In the genomic region with DNA sequence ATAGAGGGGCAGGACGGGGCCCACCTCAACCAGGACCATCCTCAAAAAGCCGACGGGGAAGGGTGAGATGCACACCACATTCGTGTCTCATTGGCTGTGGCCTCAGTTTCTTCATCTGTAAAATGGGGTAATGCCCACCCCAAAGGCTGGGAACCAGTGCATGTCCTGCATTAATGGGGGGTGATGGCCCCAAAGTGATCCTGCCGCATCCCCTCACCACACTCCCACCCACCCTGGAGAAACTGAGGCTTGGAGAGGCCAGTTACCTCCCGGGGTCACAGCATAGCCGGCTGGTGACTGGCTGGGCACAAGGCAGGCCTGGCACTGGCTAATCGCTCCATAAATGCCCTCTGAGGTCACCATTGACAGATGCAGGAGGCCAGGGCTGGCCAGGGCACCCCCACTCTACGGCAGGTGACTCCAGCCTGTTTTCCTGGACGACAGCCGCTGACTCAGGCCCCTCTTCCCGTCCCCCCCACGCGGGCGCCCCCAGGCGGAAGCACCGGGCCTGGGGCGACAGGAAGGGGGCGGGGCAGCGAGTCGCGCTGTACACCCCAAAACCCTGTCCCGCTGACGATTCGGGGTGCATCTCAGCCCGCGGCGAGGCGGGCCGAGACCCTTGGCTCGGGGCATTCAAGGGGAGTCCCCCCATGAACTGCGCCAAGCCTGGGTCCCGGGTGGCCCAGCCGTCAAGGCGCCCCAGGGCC, we compare ENCODE assay signal across 8 cellular contexts. TPM values are rescaled to one million over a fixed set of nuclear protein-coding genes. Genes with fewer than 3 reads are reported as not detected.
DNase-seq lines count a peak whose midpoint lies in the region; ATAC-seq and TF ChIP-seq lines count a peak whose summit lies in the region.

No MANE protein-coding gene starts in this region.

- H3K4me3 ChIP-seq in effector memory CD4-positive, alpha-beta T cell (ENCODE audit: insufficient read depth, low read depth, low read length, poor library complexity, severe bottlenecking) = peak overlapping the region; percentile 62
- H3K4me3 ChIP-seq in mononuclear cell (ENCODE audit: low read length) = peak overlapping the region; percentile 52
- H3K4me3 ChIP-seq in thoracic aorta = peak overlapping the region; percentile 99

- DNase-seq in activated CD4-positive, alpha-beta T cell treated with anti-CD3 and anti-CD28 coated beads, Interleukin-2, amount 10 ng/mL, durations not matched to agents 24 days and 14 days = peak; percentile 93
- peak; percentile 69 to 74 (median 73) for DNase-seq in effector memory CD4-positive, alpha-beta T cell
- DNase-seq in thoracic aorta (ENCODE audit: low spot score) (no peak), foreskin melanocyte (no peak), posterior cingulate gyrus (no peak)

- intact Hi-C loops in activated CD4-positive, alpha-beta T cell treated with anti-CD3 and anti-CD28 coated beads, Interleukin-2, amount 10 ng/mL, durations not matched to agents 24 days and 14 days (cut with micrococcal nuclease) = loop anchor here (1.0 to 2.0 kb wide), 2 partner anchors 227 to 451 kb away; a partner anchor contains a TSS
- intact Hi-C loops in posterior cingulate gyrus (cut with DNase I) = no loop called here

- no peak for TF ChIP-seq CTCF in thoracic aorta (IDR thresholded peaks at IDR 0.05)

- H3K27me3 Mint-ChIP-seq in activated CD4-positive, alpha-beta T cell treated with anti-CD3 and anti-CD28 coated beads, Interleukin-2, amount 10 ng/mL, durations not matched to agents 24 days and 14 days = no peaks in the 10 kb centered on the region

- H3K4me1 Mint-ChIP-seq in activated CD4-positive, alpha-beta T cell treated with anti-CD3 and anti-CD28 coated beads, Interleukin-2, amount 10 ng/mL, durations not matched to agents 24 days and 14 days = peaks cover 12% of the 10 kb centered on the region

- H3K9me3 Mint-ChIP-seq in activated CD4-positive, alpha-beta T cell treated with anti-CD3 and anti-CD28 coated beads, Interleukin-2, amount 10 ng/mL, durations not matched to agents 24 days and 14 days = no peaks in the 10 kb centered on the region

- TF ChIP-seq RAD21 in Ishikawa (IDR thresholded peaks at IDR 0.05; ENCODE audit: low read depth) = no peak

- peak overlapping the region; percentile 62 for H3K27ac Mint-ChIP-seq in activated CD4-positive, alpha-beta T cell treated with anti-CD3 and anti-CD28 coated beads, Interleukin-2, amount 10 ng/mL, durations not matched to agents 24 days and 14 days

- H3K4me3 Mint-ChIP-seq in activated CD4-positive, alpha-beta T cell treated with anti-CD3 and anti-CD28 coated beads, Interleukin-2, amount 10 ng/mL, durations not matched to agents 24 days and 14 days = peak overlapping the region; percentile 82

- H3K36me3 Mint-ChIP-seq in activated CD4-positive, alpha-beta T cell treated with anti-CD3 and anti-CD28 coated beads, Interleukin-2, amount 10 ng/mL, durations not matched to agents 24 days and 14 days (ENCODE audit: low read depth) = peaks cover 20% of the 10 kb centered on the region

- no peaks in the 10 kb centered on the region for H3K9me3 ChIP-seq in effector memory CD4-positive, alpha-beta T cell (ENCODE audit: control insufficient read depth, low read length)
- no peaks in the 10 kb centered on the region for H3K9me3 ChIP-seq in mononuclear cell (ENCODE audit: low read depth, low read length)
- H3K9me3 ChIP-seq in thoracic aorta = no peaks in the 10 kb centered on the region

- ATAC-seq in GM18861 (IDR thresholded peaks at IDR 0.05; ENCODE audit: unreplicated experiment) (peak; percentile 4), thoracic aorta (ENCODE audit: insufficient number of reproducible peaks, low FRiP score, low read depth) (no peak)

- H3K27ac ChIP-seq in effector memory CD4-positive, alpha-beta T cell (ENCODE audit: insufficient read depth, low read length, poor library complexity, severe bottlenecking) = peak overlapping the region; percentile 90
- peak overlapping the region; percentile 100 for H3K27ac ChIP-seq in thoracic aorta

- H3K27me3 ChIP-seq in effector memory CD4-positive, alpha-beta T cell (replicated peaks; ENCODE audit: control insufficient read depth, insufficient read depth, low read length, poor library complexity, severe bottlenecking) = no peaks in the 10 kb centered on the region
- H3K27me3 ChIP-seq in mononuclear cell (ENCODE audit: insufficient read depth, low read length) (no peaks in the 10 kb centered on the region), thoracic aorta (replicated peaks; ENCODE audit: insufficient read depth) (no peaks in the 10 kb centered on the region)

- no peak for TF ChIP-seq EP300 in Ishikawa (IDR thresholded peaks at IDR 0.05; ENCODE audit: borderline replicate concordance)

- H3K4me1 ChIP-seq in effector memory CD4-positive, alpha-beta T cell (ENCODE audit: control insufficient read depth, insufficient read depth, low read length, poor library complexity, severe bottlenecking) = peaks cover 38% of the 10 kb centered on the region
- H3K4me1 ChIP-seq in mononuclear cell (ENCODE audit: insufficient read depth, low read length) = peaks cover 38% of the 10 kb centered on the region
- peaks cover 28 to 56% of the 10 kb centered on the region in 2 donors for H3K4me1 ChIP-seq in thoracic aorta (ENCODE audit: control insufficient read depth in 1 of 2, low read depth in 2 of 2)

- H3K36me3 ChIP-seq in effector memory CD4-positive, alpha-beta T cell (ENCODE audit: control insufficient read depth, insufficient read depth, low read length) = no peaks in the 10 kb centered on the region
- no peaks in the 10 kb centered on the region for H3K36me3 ChIP-seq in thoracic aorta

TF ChIP-seq in Ishikawa, 13 proteins besides CTCF, POLR2A, EP300 and RAD21:
- TF ChIP-seq, protein P1, sequence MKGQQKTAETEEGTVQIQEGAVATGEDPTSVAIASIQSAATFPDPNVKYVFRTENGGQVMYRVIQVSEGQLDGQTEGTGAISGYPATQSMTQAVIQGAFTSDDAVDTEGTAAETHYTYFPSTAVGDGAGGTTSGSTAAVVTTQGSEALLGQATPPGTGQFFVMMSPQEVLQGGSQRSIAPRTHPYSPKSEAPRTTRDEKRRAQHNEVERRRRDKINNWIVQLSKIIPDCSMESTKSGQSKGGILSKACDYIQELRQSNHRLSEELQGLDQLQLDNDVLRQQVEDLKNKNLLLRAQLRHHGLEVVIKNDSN (IDR thresholded peaks at IDR 0.05) = no peak
- TF ChIP-seq FOXM1 (IDR thresholded peaks at IDR 0.05; ENCODE audit: borderline replicate concordance, low read depth) = no peak
- TF ChIP-seq NFIC (IDR thresholded peaks at IDR 0.05) = no peak
- TF ChIP-seq ZBTB7A (IDR thresholded peaks at IDR 0.05; ENCODE audit: low read depth) = peak; percentile 69
- no peak for TF ChIP-seq EGR1 (IDR thresholded peaks at IDR 0.05)
- TF ChIP-seq, protein P2, sequence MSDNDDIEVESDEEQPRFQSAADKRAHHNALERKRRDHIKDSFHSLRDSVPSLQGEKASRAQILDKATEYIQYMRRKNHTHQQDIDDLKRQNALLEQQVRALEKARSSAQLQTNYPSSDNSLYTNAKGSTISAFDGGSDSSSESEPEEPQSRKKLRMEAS (IDR thresholded peaks at IDR 0.05) = no peak; the same call in 1 of the 2 replicates
- TF ChIP-seq CREB1 (IDR thresholded peaks at IDR 0.05; ENCODE audit: low read depth) = peak; percentile 40; the same call in 1 of the 2 replicates
- TF ChIP-seq, protein P3, sequence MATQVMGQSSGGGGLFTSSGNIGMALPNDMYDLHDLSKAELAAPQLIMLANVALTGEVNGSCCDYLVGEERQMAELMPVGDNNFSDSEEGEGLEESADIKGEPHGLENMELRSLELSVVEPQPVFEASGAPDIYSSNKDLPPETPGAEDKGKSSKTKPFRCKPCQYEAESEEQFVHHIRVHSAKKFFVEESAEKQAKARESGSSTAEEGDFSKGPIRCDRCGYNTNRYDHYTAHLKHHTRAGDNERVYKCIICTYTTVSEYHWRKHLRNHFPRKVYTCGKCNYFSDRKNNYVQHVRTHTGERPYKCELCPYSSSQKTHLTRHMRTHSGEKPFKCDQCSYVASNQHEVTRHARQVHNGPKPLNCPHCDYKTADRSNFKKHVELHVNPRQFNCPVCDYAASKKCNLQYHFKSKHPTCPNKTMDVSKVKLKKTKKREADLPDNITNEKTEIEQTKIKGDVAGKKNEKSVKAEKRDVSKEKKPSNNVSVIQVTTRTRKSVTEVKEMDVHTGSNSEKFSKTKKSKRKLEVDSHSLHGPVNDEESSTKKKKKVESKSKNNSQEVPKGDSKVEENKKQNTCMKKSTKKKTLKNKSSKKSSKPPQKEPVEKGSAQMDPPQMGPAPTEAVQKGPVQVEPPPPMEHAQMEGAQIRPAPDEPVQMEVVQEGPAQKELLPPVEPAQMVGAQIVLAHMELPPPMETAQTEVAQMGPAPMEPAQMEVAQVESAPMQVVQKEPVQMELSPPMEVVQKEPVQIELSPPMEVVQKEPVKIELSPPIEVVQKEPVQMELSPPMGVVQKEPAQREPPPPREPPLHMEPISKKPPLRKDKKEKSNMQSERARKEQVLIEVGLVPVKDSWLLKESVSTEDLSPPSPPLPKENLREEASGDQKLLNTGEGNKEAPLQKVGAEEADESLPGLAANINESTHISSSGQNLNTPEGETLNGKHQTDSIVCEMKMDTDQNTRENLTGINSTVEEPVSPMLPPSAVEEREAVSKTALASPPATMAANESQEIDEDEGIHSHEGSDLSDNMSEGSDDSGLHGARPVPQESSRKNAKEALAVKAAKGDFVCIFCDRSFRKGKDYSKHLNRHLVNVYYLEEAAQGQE (IDR thresholded peaks at IDR 0.05; ENCODE audit: low read depth) = no peak
- TF ChIP-seq TAF1 (IDR thresholded peaks at IDR 0.05; ENCODE audit: low read depth) = no peak

RNA-seq across cellular contexts. Expression of a gene that starts 0.5 kb away (rescaled TPM):
- 72.3 and 82.4 TPM in 2 replicates for total RNA-seq in activated CD4-positive, alpha-beta T cell treated with anti-CD3 and anti-CD28 coated beads, Interleukin-2, amount 10 ng/mL, durations not matched to agents 24 days and 14 days
- total RNA-seq in mononuclear cell (67.0 TPM), thoracic aorta (100 to 1,000 TPM in 1 of 2 donors, 10 to 100 TPM in 1; 80.1 to 124 TPM)

RNA-seq across cellular contexts. Expression of a gene that starts 6.3 kb away (rescaled TPM):
- total RNA-seq in activated CD4-positive, alpha-beta T cell treated with anti-CD3 and anti-CD28 coated beads, Interleukin-2, amount 10 ng/mL, durations not matched to agents 24 days and 14 days = 254 and 269 TPM in 2 replicates
- total RNA-seq in mononuclear cell (10.4 TPM), thoracic aorta (10 to 100 TPM; 40.4 to 45.1 TPM)

RNA-seq across cellular contexts. Expression of a gene that starts 10.1 kb away (rescaled TPM):
- 1.7 and 1.9 TPM in 2 replicates for total RNA-seq in activated CD4-positive, alpha-beta T cell treated with anti-CD3 and anti-CD28 coated beads, Interleukin-2, amount 10 ng/mL, durations not matched to agents 24 days and 14 days
- not detected for total RNA-seq in mononuclear cell
- total RNA-seq in thoracic aorta = 1 to 10 TPM in 1 of 2 donors, under 1 TPM in 1; 0.27 to 1.9 TPM

RNA-seq across cellular contexts. Expression of a gene that starts 21.2 kb away (rescaled TPM):
- 237 TPM in 2 replicates for total RNA-seq in activated CD4-positive, alpha-beta T cell treated with anti-CD3 and anti-CD28 coated beads, Interleukin-2, amount 10 ng/mL, durations not matched to agents 24 days and 14 days
- total RNA-seq in mononuclear cell (455 TPM), thoracic aorta (100 to 1,000 TPM; 492 to 644 TPM)

RNA-seq across cellular contexts. Expression of a gene that starts 27.4 kb away (rescaled TPM):
- 115 and 126 TPM in 2 replicates for total RNA-seq in activated CD4-positive, alpha-beta T cell treated with anti-CD3 and anti-CD28 coated beads, Interleukin-2, amount 10 ng/mL, durations not matched to agents 24 days and 14 days
- total RNA-seq in mononuclear cell (16.3 TPM), thoracic aorta (10 to 100 TPM; 18.8 to 40.8 TPM)

Comparison
In these comparisons a context has a peak if more than half of its experiments do, and no peak if none do; other contexts are left out.
1. DNase-seq: peak in activated CD4-positive, alpha-beta T cell treated with anti-CD3 and anti-CD28 coated beads, Interleukin-2, amount 10 ng/mL, durations not matched to agents 24 days and 14 days (single experiment) and effector memory CD4-positive, alpha-beta T cell (3 of 3); none in thoracic aorta (single experiment), foreskin melanocyte (single experiment) and posterior cingulate gyrus (0 of 10).
2. Peak in every context shown above with its lines, with median percentiles within 50 percentile points of each other: H3K4me3 ChIP-seq.